Comparison of ENCODE assay signal across 8 cellular contexts in the genomic region with DNA sequence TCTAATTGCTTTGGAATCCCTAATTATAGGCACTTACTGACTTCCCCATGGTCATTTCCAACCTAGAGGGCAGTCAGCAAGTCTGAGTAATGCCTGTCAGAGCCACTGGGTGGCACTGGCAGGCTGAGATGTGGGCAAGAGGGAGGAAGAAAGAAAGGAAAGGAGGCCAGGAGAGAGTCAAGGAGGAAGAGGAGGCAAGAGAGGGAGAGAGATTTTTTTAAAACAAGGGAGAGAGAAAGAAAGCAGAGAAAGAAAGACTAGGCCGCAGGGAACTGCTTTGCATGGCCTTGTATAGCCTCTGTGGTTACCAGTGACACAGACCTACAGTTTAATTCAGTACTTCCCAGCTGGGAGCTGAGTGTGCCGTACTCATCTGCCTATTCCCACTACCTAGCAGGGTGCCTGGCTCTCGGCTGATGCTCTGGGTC.
A peak's percentile ranks its signal among the peaks of the same experiment; 100 is the strongest.
DNase-seq lines count a peak whose midpoint lies in the region; ATAC-seq, FAIRE-seq and TF ChIP-seq lines count a peak whose summit lies in the region.

No MANE protein-coding gene starts in this region.

- peak; percentile 84 for ATAC-seq in GM19463 (IDR thresholded peaks at IDR 0.05; ENCODE audit: unreplicated experiment)
- ATAC-seq in body of pancreas, result peak; percentile 81

- H3K27me3 ChIP-seq in body of pancreas, result no peaks in the 10 kb centered on the region

- no peak overlapping the region for H3K4me3 ChIP-seq in body of pancreas

- H3K36me3 ChIP-seq in body of pancreas (replicated peaks in 1 of 2; ENCODE audit: insufficient read depth in 1 of 2, low read depth in 2 of 2), result no peaks in the 10 kb centered on the region

- no peak for DNase-seq in D721Med (ENCODE audit: insufficient read length, low spot score)
- peak; percentile 67 for DNase-seq in HT1080 (ENCODE audit: low read depth)
- peak; percentile 23 for DNase-seq in T-helper 9 cell
- peak; percentile 44 to 63 (median 56) for DNase-seq in body of pancreas
- DNase-seq in iPS-NIHi7 (ENCODE audit: extremely low spot score), result peak; percentile 73
- peak; percentile 12 to 36 for DNase-seq in stimulated activated CD4-positive, alpha-beta T cell treated with anti-CD3 and anti-CD28 coated beads, Interleukin-15, amount 100 ng/mL, for 48 hours (ENCODE audit: low read depth in 2 of 2)
- DNase-seq in GF-D8 (lab: John Stamatoyannopoulos, UW), result no peak

- TF ChIP-seq CTCF in D721Med (IDR thresholded peaks at IDR 0.05; ENCODE audit: insufficient read depth, missing control alignments), result peak; percentile 95
- peak; percentile 48 to 95 (median 75) for TF ChIP-seq CTCF in body of pancreas (IDR thresholded peaks at IDR 0.05)

- no peaks in the 10 kb centered on the region for H3K9me3 ChIP-seq in body of pancreas

- intact Hi-C loops in body of pancreas (cut with DNase I), result loop anchor here (10.0 kb wide), 1 partner anchor 491 kb away; no protein-coding TSS in a partner anchor

- no peaks in the 10 kb centered on the region for H3K4me1 ChIP-seq in body of pancreas

- WGBS in body of pancreas, 2 donors, result 29 to 41% methylated on average over 3 of the region's 3 CpGs

- no peak for TF ChIP-seq POLR2A in body of pancreas (IDR thresholded peaks at IDR 0.05)

- no peak overlapping the region for H3K27ac ChIP-seq in body of pancreas

- FAIRE-seq in D721Med (lab: Jason Lieb, UNC), result no peak

Comparison
In these comparisons a context has a peak if more than half of its experiments do, and no peak if none do; other contexts are left out.
1. DNase-seq: peak in HT1080 (single experiment), T-helper 9 cell (single experiment), body of pancreas (4 of 4), iPS-NIHi7 (single experiment) and stimulated activated CD4-positive, alpha-beta T cell treated with anti-CD3 and anti-CD28 coated beads, Interleukin-15, amount 100 ng/mL, for 48 hours (2 of 2); none in D721Med (single experiment) and GF-D8 (single experiment).